Comparison of ENCODE assay signal across 9 cellular contexts in genomic region chr9:2053883-2054845, GRCh38. TPM values are rescaled to one million over a fixed set of nuclear protein-coding genes. Genes with fewer than 3 reads are reported as not detected.
DNase-seq lines count a peak whose midpoint lies in the region; ATAC-seq and TF ChIP-seq lines count a peak whose summit lies in the region.
"Had no signal": no experiment of that assay in that cellular context is flagged by ENCODE, and none has a peak within 500 bp of the region (broad histone marks: within the 10 kb centered on the region; RNA-seq: fewer than 3 reads in every experiment).

No MANE protein-coding gene starts in this region.

- TF ChIP-seq EP300 in suprapubic skin (IDR thresholded peaks at IDR 0.05) = no peak

- no peak overlapping the region for H3K9ac ChIP-seq in OCI-LY1 (ENCODE audit: low read length)

- no peaks in the 10 kb centered on the region for H3K27me3 Mint-ChIP-seq in activated naive CD8-positive, alpha-beta T cell treated with anti-CD3 and anti-CD28 coated beads, Interleukin-2, amount 50 U/mL, for 24 hours
- H3K27me3 Mint-ChIP-seq in stimulated activated memory B cell treated with anti-CD40 and anti-IgM and Interleukin-4, amounts not matched to agents 10 μg/mL and 1 μg/mL and 100 μg/mL, for 72 hours = no peaks in the 10 kb centered on the region

- no peaks in the 10 kb centered on the region for H3K9me3 ChIP-seq in OCI-LY1 (ENCODE audit: low read length)
- H3K9me3 ChIP-seq in suprapubic skin = no peaks in the 10 kb centered on the region

- H3K4me1 Mint-ChIP-seq in activated naive CD8-positive, alpha-beta T cell treated with anti-CD3 and anti-CD28 coated beads, Interleukin-2, amount 50 U/mL, for 24 hours = peaks cover 43% of the 10 kb centered on the region
- peaks cover 32% of the 10 kb centered on the region for H3K4me1 Mint-ChIP-seq in stimulated activated memory B cell treated with anti-CD40 and anti-IgM and Interleukin-4, amounts not matched to agents 10 μg/mL and 1 μg/mL and 100 μg/mL, for 72 hours

- H3K4me3 ChIP-seq in OCI-LY1 (ENCODE audit: low read depth, low read length, poor library complexity, severe bottlenecking) (no peak overlapping the region), suprapubic skin (no peak overlapping the region)
- H3K4me3 ChIP-seq: skin epidermis had no signal

- 56% methylated on average over 10 of the region's 10 CpGs for WGBS in suprapubic skin

- DNase-seq in G401 (ENCODE audit: low spot score) = peak; percentile 75
- DNase-seq in activated naive CD8-positive, alpha-beta T cell treated with anti-CD3 and anti-CD28 coated beads, Interleukin-2, amount 50 U/mL, for 24 hours = peak; percentile 55
- peak; percentile 70 for DNase-seq in midbrain (lab: John Stamatoyannopoulos, UW)
- no peak for DNase-seq in HT-29 (ENCODE audit: low spot score)
- DNase-seq in suprapubic skin (ENCODE audit: low spot score in 2 of 2) = no peak

- ATAC-seq in GM21723 (IDR thresholded peaks at IDR 0.05; ENCODE audit: unreplicated experiment) = peak; percentile 97
- ATAC-seq in activated naive CD8-positive, alpha-beta T cell treated with anti-CD3 and anti-CD28 coated beads, Interleukin-2, amount 50 U/mL, for 24 hours = peak; percentile 94
- ATAC-seq in stimulated activated memory B cell treated with anti-CD40 and anti-IgM and Interleukin-4, amounts not matched to agents 10 μg/mL and 1 μg/mL and 100 μg/mL, for 72 hours = peak; percentile 99

- no peak overlapping the region for H3K27ac ChIP-seq in OCI-LY1 (ENCODE audit: low read depth, low read length, poor library complexity, severe bottlenecking)
- H3K27ac ChIP-seq in suprapubic skin = no peak overlapping the region

- peaks cover 18% of the 10 kb centered on the region for H3K4me1 ChIP-seq in OCI-LY1 (ENCODE audit: insufficient read depth, low read length, severe bottlenecking)
- peaks cover 6% of the 10 kb centered on the region for H3K4me1 ChIP-seq in suprapubic skin

- TF ChIP-seq CTCF in OCI-LY1 (IDR thresholded peaks at IDR 0.05; ENCODE audit: low read length) (no peak), suprapubic skin (IDR thresholded peaks at IDR 0.05) (no peak)

- H3K9me3 Mint-ChIP-seq in activated naive CD8-positive, alpha-beta T cell treated with anti-CD3 and anti-CD28 coated beads, Interleukin-2, amount 50 U/mL, for 24 hours = no peaks in the 10 kb centered on the region
- no peaks in the 10 kb centered on the region for H3K9me3 Mint-ChIP-seq in stimulated activated memory B cell treated with anti-CD40 and anti-IgM and Interleukin-4, amounts not matched to agents 10 μg/mL and 1 μg/mL and 100 μg/mL, for 72 hours

- no peaks in the 10 kb centered on the region for H3F3A ChIP-seq in OCI-LY1 (ENCODE audit: insufficient read depth, low read length)

- in situ Hi-C loops in G401 (cut with HindIII; ENCODE audit: low sequenced_read_pairs) = no loop called here

- no peak for TF ChIP-seq POLR2A in suprapubic skin (IDR thresholded peaks at IDR 0.05)

- H2AFZ ChIP-seq in OCI-LY1 (ENCODE audit: low read length) = no peak overlapping the region

- peak overlapping the region; percentile 75 for H3K27ac Mint-ChIP-seq in activated naive CD8-positive, alpha-beta T cell treated with anti-CD3 and anti-CD28 coated beads, Interleukin-2, amount 50 U/mL, for 24 hours
- H3K27ac Mint-ChIP-seq in stimulated activated memory B cell treated with anti-CD40 and anti-IgM and Interleukin-4, amounts not matched to agents 10 μg/mL and 1 μg/mL and 100 μg/mL, for 72 hours = peak overlapping the region; percentile 77

- H3K4me2 ChIP-seq in OCI-LY1 (ENCODE audit: low read length) = peak overlapping the region; percentile 6; the same call in 1 of the 2 replicates

- H3K79me2 ChIP-seq in OCI-LY1 (ENCODE audit: insufficient read depth, low read length) = no peaks in the 10 kb centered on the region

- peaks cover 34% of the 10 kb centered on the region for H3K36me3 Mint-ChIP-seq in activated naive CD8-positive, alpha-beta T cell treated with anti-CD3 and anti-CD28 coated beads, Interleukin-2, amount 50 U/mL, for 24 hours (ENCODE audit: low read depth)
- peaks cover 36% of the 10 kb centered on the region for H3K36me3 Mint-ChIP-seq in stimulated activated memory B cell treated with anti-CD40 and anti-IgM and Interleukin-4, amounts not matched to agents 10 μg/mL and 1 μg/mL and 100 μg/mL, for 72 hours

- H3K9me2 ChIP-seq in OCI-LY1 (ENCODE audit: low read depth, low read length) = no peaks in the 10 kb centered on the region

- H3K36me3 ChIP-seq in OCI-LY1 (ENCODE audit: insufficient read depth, low read length) (peaks cover 41% of the 10 kb centered on the region), suprapubic skin (peaks cover 44% of the 10 kb centered on the region)

- H3K27me3 ChIP-seq in OCI-LY1 (ENCODE audit: insufficient read depth, low read length) (no peaks in the 10 kb centered on the region), suprapubic skin (no peaks in the 10 kb centered on the region)

- H4K20me1 ChIP-seq in OCI-LY1 (ENCODE audit: insufficient read depth, low read length) = no peaks in the 10 kb centered on the region

- peak overlapping the region; percentile 49 for H3K4me3 Mint-ChIP-seq in activated naive CD8-positive, alpha-beta T cell treated with anti-CD3 and anti-CD28 coated beads, Interleukin-2, amount 50 U/mL, for 24 hours
- H3K4me3 Mint-ChIP-seq in stimulated activated memory B cell treated with anti-CD40 and anti-IgM and Interleukin-4, amounts not matched to agents 10 μg/mL and 1 μg/mL and 100 μg/mL, for 72 hours = peak overlapping the region; percentile 9

RNA-seq across cellular contexts. Expression of gene SMARCA2, which starts 39.0 kb away (rescaled TPM):
- total RNA-seq in G401 (2014; rRNA removed; shearing (Covaris generic)) = 0.92 and 1.1 TPM in 2 replicates
- total RNA-seq in HT-29 (2014; rRNA removed; shearing (Covaris generic)) = 27.8 and 36.1 TPM in 2 replicates
- total RNA-seq in suprapubic skin = 100 to 1,000 TPM in 3 of 4 donors, 10 to 100 TPM in 1; 88.9 to 236 (median 140) TPM

Comparison
In these comparisons a context has a peak if more than half of its experiments do, and no peak if none do; other contexts are left out.
1. DNase-seq: peak in G401 (single experiment), activated naive CD8-positive, alpha-beta T cell treated with anti-CD3 and anti-CD28 coated beads, Interleukin-2, amount 50 U/mL, for 24 hours (single experiment) and midbrain (single experiment); none in HT-29 (single experiment) and suprapubic skin (0 of 2).
2. RNA of gene SMARCA2, which starts 39.0 kb away (total RNA-seq): 88.9 to 236 TPM in suprapubic skin and 27.8 to 36.1 TPM in HT-29; 0.92 to 1.1 TPM in G401; every median in the first group is over 10 times any median in the second.
3. Peak in every context shown above with its lines, with median percentiles within 50 percentile points of each other: ATAC-seq.